In genomic region chr6:119453242-119453641, GRCh38 we compare ENCODE assay signal across 1 cellular context.
TF ChIP-seq lines count a peak whose summit lies in the region.

No MANE protein-coding gene starts in this region.

TF ChIP-seq in H1, 55 proteins besides CTCF, POLR2A, EP300 and RAD21:
- TF ChIP-seq RNF2 (IDR thresholded peaks at IDR 0.05; ENCODE audit: borderline replicate concordance, low read depth, low read length, missing control alignments, poor library complexity, severe bottlenecking) (no peak), ATF3 (IDR thresholded peaks at IDR 0.05; ENCODE audit: insufficient read depth, low read depth, low read length) (no peak), SIRT6 (IDR thresholded peaks at IDR 0.05; ENCODE audit: low read length) (no peak), EZH2 (IDR thresholded peaks at IDR 0.05; ENCODE audit: low read depth, low read length, severe bottlenecking) (no peak)
